1 cellular context compared by ENCODE assay signal in the genomic region with DNA sequence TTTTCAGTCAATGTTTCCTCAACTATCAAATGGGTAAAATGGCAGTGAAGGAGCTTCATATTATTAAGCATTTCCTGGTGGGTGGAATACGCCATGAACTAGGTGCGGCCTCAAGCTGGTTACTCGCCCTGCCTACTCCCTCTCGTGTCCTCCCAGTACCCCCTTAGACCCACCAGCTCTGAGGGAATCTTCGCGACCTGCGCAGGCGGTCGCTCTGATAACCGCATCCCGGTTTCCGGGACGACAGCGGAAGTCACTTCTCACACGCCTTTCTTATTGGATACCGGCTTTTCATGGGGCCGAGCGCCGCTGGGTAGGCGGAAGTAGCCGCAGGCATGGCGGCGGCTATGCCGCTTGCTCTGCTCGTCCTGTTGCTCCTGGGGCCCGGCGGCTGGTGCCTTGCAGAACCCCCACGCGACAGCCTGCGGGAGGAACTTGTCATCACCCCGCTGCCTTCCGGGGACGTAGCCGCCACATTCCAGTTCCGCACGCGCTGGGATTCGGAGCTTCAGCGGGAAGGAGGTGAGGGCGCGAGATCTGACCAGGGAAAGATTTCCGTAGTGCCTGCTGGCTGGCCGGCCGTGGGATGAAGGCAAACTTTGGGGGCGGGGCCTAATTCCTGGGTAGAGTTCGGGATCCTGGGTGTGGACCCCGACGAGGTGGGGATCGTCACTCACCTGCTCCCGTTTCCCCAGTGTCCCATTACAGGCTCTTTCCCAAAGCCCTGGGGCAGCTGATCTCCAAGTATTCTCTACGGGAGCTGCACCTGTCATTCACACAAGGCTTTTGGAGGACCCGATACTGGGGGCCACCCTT.
A peak's percentile ranks its signal among the peaks of the same experiment; 100 is the strongest.
TF ChIP-seq lines count a peak whose summit lies in the region.

A gene (plus strand): TSS at position 320 of the 816 bp plus-strand sequence. CDS start 16 bp downstream, at position 336.

TF ChIP-seq in HepG2, 621 proteins besides CTCF, POLR2A, EP300 and RAD21 (continued from another document and continues in another):
- TF ChIP-seq, protein P1, sequence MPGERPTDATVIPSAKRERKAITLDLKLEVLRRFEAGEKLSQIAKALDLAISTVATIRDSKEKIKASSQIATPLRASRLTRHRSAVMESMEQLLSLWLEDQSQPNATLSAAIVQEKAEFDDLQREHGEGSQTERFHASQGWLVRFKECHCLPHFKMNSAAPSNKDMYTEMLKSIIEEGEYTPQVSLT (CRISPR knock-in tag; IDR thresholded peaks at IDR 0.05; ENCODE audit: borderline replicate concordance, low read depth): peak; percentile 90; the same call in 1 of the 2 replicates
- TF ChIP-seq, protein P2, sequence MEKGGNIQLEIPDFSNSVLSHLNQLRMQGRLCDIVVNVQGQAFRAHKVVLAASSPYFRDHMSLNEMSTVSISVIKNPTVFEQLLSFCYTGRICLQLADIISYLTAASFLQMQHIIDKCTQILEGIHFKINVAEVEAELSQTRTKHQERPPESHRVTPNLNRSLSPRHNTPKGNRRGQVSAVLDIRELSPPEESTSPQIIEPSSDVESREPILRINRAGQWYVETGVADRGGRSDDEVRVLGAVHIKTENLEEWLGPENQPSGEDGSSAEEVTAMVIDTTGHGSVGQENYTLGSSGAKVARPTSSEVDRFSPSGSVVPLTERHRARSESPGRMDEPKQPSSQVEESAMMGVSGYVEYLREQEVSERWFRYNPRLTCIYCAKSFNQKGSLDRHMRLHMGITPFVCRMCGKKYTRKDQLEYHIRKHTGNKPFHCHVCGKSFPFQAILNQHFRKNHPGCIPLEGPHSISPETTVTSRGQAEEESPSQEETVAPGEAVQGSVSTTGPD (CRISPR knock-in tag; IDR thresholded peaks at IDR 0.05): no peak
- TF ChIP-seq GFI1 (CRISPR knock-in tag; IDR thresholded peaks at IDR 0.05; ENCODE audit: borderline replicate concordance): no peak; the same call in none of the 2 replicates
- peak; percentile 86; the same call in 1 of the 2 replicates for TF ChIP-seq HOXA9 (CRISPR knock-in tag; IDR thresholded peaks at IDR 0.05; ENCODE audit: borderline replicate concordance)
- no peak for TF ChIP-seq NBN (conservative IDR thresholded peaks at IDR 0.05)
- TF ChIP-seq ZBTB3 (CRISPR knock-in tag; IDR thresholded peaks at IDR 0.05; ENCODE audit: borderline replicate concordance, low read depth): no peak
- TF ChIP-seq, protein P3, sequence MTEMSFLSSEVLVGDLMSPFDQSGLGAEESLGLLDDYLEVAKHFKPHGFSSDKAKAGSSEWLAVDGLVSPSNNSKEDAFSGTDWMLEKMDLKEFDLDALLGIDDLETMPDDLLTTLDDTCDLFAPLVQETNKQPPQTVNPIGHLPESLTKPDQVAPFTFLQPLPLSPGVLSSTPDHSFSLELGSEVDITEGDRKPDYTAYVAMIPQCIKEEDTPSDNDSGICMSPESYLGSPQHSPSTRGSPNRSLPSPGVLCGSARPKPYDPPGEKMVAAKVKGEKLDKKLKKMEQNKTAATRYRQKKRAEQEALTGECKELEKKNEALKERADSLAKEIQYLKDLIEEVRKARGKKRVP (CRISPR knock-in tag; IDR thresholded peaks at IDR 0.05): peak; percentile 23 to 58; a peak in 1 of 4 replicates
- TF ChIP-seq ZNF10 (CRISPR knock-in tag; IDR thresholded peaks at IDR 0.05; ENCODE audit: borderline replicate concordance, low read depth): no peak
- no peak for TF ChIP-seq SKI (IDR thresholded peaks at IDR 0.05; ENCODE audit: partially characterized antibody)
- no peak; the same call in 1 of the 2 replicates for TF ChIP-seq CBX5 (CRISPR knock-in tag; IDR thresholded peaks at IDR 0.05; ENCODE audit: borderline replicate concordance)
- TF ChIP-seq, protein P4, sequence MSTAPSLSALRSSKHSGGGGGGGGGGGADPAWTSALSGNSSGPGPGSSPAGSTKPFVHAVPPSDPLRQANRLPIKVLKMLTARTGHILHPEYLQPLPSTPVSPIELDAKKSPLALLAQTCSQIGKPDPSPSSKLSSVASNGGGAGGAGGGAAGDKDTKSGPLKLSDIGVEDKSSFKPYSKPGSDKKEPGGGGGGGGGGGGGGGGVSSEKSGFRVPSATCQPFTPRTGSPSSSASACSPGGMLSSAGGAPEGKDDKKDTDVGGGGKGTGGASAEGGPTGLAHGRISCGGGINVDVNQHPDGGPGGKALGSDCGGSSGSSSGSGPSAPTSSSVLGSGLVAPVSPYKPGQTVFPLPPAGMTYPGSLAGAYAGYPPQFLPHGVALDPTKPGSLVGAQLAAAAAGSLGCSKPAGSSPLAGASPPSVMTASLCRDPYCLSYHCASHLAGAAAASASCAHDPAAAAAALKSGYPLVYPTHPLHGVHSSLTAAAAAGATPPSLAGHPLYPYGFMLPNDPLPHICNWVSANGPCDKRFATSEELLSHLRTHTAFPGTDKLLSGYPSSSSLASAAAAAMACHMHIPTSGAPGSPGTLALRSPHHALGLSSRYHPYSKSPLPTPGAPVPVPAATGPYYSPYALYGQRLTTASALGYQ (CRISPR knock-in tag; IDR thresholded peaks at IDR 0.05): peak; percentile 75; the same call in 1 of the 2 replicates
- 0 out of 2 replicates have a peak, but pooled peaks have one; percentile 81 for TF ChIP-seq ZNF260 (CRISPR knock-in tag; IDR thresholded peaks at IDR 0.05; ENCODE audit: borderline replicate concordance, low read depth)
- peak; percentile 97 for TF ChIP-seq KDM5B (CRISPR knock-in tag; IDR thresholded peaks at IDR 0.05; ENCODE audit: borderline replicate concordance)
- TF ChIP-seq KAT2B (IDR thresholded peaks at IDR 0.05; ENCODE audit: borderline replicate concordance, low read depth, low read length): no peak
- TF ChIP-seq ZNF556 (CRISPR knock-in tag; IDR thresholded peaks at IDR 0.05; ENCODE audit: borderline replicate concordance): peak; percentile 83; the same call in 1 of the 2 replicates
- peak; percentile 62; the same call in 1 of the 2 replicates for TF ChIP-seq RFX3 (CRISPR knock-in tag; IDR thresholded peaks at IDR 0.05)
- peak; percentile 74 for TF ChIP-seq HNRNPH1 (optimal IDR thresholded peaks at IDR 0.05; ENCODE audit: low read depth, low read length)
- 0 out of 2 replicates have a peak, but pooled peaks have one; percentile 42 for TF ChIP-seq ZNF431 (CRISPR knock-in tag; IDR thresholded peaks at IDR 0.05; ENCODE audit: borderline replicate concordance, low read depth)
- no peak for TF ChIP-seq THYN1 (CRISPR knock-in tag; IDR thresholded peaks at IDR 0.05; ENCODE audit: borderline replicate concordance, low read depth)
- TF ChIP-seq, protein P5, sequence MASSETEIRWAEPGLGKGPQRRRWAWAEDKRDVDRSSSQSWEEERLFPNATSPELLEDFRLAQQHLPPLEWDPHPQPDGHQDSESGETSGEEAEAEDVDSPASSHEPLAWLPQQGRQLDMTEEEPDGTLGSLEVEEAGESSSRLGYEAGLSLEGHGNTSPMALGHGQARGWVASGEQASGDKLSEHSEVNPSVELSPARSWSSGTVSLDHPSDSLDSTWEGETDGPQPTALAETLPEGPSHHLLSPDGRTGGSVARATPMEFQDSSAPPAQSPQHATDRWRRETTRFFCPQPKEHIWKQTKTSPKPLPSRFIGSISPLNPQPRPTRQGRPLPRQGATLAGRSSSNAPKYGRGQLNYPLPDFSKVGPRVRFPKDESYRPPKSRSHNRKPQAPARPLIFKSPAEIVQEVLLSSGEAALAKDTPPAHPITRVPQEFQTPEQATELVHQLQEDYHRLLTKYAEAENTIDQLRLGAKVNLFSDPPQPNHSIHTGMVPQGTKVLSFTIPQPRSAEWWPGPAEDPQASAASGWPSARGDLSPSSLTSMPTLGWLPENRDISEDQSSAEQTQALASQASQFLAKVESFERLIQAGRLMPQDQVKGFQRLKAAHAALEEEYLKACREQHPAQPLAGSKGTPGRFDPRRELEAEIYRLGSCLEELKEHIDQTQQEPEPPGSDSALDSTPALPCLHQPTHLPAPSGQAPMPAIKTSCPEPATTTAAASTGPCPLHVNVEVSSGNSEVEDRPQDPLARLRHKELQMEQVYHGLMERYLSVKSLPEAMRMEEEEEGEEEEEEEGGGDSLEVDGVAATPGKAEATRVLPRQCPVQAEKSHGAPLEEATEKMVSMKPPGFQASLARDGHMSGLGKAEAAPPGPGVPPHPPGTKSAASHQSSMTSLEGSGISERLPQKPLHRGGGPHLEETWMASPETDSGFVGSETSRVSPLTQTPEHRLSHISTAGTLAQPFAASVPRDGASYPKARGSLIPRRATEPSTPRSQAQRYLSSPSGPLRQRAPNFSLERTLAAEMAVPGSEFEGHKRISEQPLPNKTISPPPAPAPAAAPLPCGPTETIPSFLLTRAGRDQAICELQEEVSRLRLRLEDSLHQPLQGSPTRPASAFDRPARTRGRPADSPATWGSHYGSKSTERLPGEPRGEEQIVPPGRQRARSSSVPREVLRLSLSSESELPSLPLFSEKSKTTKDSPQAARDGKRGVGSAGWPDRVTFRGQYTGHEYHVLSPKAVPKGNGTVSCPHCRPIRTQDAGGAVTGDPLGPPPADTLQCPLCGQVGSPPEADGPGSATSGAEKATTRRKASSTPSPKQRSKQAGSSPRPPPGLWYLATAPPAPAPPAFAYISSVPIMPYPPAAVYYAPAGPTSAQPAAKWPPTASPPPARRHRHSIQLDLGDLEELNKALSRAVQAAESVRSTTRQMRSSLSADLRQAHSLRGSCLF (CRISPR knock-in tag; IDR thresholded peaks at IDR 0.05; ENCODE audit: borderline replicate concordance): peak; percentile 82; the same call in 1 of the 2 replicates
- TF ChIP-seq ZNF484 (CRISPR knock-in tag; IDR thresholded peaks at IDR 0.05; ENCODE audit: borderline replicate concordance, low read depth): no peak
- TF ChIP-seq, protein P6, sequence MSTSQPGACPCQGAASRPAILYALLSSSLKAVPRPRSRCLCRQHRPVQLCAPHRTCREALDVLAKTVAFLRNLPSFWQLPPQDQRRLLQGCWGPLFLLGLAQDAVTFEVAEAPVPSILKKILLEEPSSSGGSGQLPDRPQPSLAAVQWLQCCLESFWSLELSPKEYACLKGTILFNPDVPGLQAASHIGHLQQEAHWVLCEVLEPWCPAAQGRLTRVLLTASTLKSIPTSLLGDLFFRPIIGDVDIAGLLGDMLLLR (CRISPR knock-in tag; IDR thresholded peaks at IDR 0.05): peak; percentile 95
- TF ChIP-seq, protein P7, sequence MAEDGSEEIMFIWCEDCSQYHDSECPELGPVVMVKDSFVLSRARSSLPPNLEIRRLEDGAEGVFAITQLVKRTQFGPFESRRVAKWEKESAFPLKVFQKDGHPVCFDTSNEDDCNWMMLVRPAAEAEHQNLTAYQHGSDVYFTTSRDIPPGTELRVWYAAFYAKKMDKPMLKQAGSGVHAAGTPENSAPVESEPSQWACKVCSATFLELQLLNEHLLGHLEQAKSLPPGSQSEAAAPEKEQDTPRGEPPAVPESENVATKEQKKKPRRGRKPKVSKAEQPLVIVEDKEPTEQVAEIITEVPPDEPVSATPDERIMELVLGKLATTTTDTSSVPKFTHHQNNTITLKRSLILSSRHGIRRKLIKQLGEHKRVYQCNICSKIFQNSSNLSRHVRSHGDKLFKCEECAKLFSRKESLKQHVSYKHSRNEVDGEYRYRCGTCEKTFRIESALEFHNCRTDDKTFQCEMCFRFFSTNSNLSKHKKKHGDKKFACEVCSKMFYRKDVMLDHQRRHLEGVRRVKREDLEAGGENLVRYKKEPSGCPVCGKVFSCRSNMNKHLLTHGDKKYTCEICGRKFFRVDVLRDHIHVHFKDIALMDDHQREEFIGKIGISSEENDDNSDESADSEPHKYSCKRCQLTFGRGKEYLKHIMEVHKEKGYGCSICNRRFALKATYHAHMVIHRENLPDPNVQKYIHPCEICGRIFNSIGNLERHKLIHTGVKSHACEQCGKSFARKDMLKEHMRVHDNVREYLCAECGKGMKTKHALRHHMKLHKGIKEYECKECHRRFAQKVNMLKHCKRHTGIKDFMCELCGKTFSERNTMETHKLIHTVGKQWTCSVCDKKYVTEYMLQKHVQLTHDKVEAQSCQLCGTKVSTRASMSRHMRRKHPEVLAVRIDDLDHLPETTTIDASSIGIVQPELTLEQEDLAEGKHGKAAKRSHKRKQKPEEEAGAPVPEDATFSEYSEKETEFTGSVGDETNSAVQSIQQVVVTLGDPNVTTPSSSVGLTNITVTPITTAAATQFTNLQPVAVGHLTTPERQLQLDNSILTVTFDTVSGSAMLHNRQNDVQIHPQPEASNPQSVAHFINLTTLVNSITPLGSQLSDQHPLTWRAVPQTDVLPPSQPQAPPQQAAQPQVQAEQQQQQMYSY (CRISPR knock-in tag; IDR thresholded peaks at IDR 0.05): peak; percentile 24; the same call in 1 of the 2 replicates
- TF ChIP-seq ZFP41 (CRISPR knock-in tag; IDR thresholded peaks at IDR 0.05; ENCODE audit: borderline replicate concordance): peak; percentile 96
- peak; percentile 82; the same call in 1 of the 2 replicates for TF ChIP-seq MIER3 (CRISPR knock-in tag; IDR thresholded peaks at IDR 0.05; ENCODE audit: borderline replicate concordance)
- peak; percentile 80; the same call in 1 of the 2 replicates for TF ChIP-seq MYNN (CRISPR knock-in tag; IDR thresholded peaks at IDR 0.05; ENCODE audit: low read depth)
- TF ChIP-seq ZNF317 (CRISPR knock-in tag; IDR thresholded peaks at IDR 0.05): peak; percentile 77; the same call in 1 of the 2 replicates
- TF ChIP-seq, protein P8, sequence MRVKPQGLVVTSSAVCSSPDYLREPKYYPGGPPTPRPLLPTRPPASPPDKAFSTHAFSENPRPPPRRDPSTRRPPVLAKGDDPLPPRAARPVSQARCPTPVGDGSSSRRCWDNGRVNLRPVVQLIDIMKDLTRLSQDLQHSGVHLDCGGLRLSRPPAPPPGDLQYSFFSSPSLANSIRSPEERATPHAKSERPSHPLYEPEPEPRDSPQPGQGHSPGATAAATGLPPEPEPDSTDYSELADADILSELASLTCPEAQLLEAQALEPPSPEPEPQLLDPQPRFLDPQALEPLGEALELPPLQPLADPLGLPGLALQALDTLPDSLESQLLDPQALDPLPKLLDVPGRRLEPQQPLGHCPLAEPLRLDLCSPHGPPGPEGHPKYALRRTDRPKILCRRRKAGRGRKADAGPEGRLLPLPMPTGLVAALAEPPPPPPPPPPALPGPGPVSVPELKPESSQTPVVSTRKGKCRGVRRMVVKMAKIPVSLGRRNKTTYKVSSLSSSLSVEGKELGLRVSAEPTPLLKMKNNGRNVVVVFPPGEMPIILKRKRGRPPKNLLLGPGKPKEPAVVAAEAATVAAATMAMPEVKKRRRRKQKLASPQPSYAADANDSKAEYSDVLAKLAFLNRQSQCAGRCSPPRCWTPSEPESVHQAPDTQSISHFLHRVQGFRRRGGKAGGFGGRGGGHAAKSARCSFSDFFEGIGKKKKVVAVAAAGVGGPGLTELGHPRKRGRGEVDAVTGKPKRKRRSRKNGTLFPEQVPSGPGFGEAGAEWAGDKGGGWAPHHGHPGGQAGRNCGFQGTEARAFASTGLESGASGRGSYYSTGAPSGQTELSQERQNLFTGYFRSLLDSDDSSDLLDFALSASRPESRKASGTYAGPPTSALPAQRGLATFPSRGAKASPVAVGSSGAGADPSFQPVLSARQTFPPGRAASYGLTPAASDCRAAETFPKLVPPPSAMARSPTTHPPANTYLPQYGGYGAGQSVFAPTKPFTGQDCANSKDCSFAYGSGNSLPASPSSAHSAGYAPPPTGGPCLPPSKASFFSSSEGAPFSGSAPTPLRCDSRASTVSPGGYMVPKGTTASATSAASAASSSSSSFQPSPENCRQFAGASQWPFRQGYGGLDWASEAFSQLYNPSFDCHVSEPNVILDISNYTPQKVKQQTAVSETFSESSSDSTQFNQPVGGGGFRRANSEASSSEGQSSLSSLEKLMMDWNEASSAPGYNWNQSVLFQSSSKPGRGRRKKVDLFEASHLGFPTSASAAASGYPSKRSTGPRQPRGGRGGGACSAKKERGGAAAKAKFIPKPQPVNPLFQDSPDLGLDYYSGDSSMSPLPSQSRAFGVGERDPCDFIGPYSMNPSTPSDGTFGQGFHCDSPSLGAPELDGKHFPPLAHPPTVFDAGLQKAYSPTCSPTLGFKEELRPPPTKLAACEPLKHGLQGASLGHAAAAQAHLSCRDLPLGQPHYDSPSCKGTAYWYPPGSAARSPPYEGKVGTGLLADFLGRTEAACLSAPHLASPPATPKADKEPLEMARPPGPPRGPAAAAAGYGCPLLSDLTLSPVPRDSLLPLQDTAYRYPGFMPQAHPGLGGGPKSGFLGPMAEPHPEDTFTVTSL (CRISPR knock-in tag; IDR thresholded peaks at IDR 0.05; ENCODE audit: borderline replicate concordance): peak; percentile 64; the same call in 1 of the 2 replicates
- peak; percentile 94; the same call in 1 of the 2 replicates for TF ChIP-seq ZNF839 (CRISPR knock-in tag; IDR thresholded peaks at IDR 0.05; ENCODE audit: borderline replicate concordance)
- peak; percentile 73 for TF ChIP-seq CREB1 (IDR thresholded peaks at IDR 0.05)
- TF ChIP-seq CREB1 (CRISPR knock-in tag; IDR thresholded peaks at IDR 0.05): peak; percentile 97
- peak; percentile 85 for TF ChIP-seq ZKSCAN5 (CRISPR knock-in tag; IDR thresholded peaks at IDR 0.05)
